In genomic region chr12:68028647-68029046, GRCh38 we compare ENCODE assay signal across 17 cellular contexts. TPM values are rescaled to one million over a fixed set of nuclear protein-coding genes. Genes with fewer than 3 reads are reported as not detected.
A peak's percentile ranks its signal among the peaks of the same experiment; 100 is the strongest.
DNase-seq lines count a peak whose midpoint lies in the region; ATAC-seq and TF ChIP-seq lines count a peak whose summit lies in the region.
"Had no signal": no experiment of that assay in that cellular context is flagged by ENCODE, and none has a peak within 500 bp of the region (broad histone marks: within the 10 kb centered on the region; RNA-seq: fewer than 3 reads in every experiment).

No MANE protein-coding gene starts in this region.

- POLR2A ChIA-PET in activated CD8-positive, alpha-beta T cell treated with anti-CD3 and anti-CD28 coated beads for 36 hours (lab: Charles Lee), result interaction anchor here (0.8 to 1.7 kb wide), 2 partner anchors 11 to 17 kb away, joined by 3 to 4 read pairs; no protein-coding TSS in a partner anchor
- POLR2A ChIA-PET in activated CD8-positive, alpha-beta T cell treated with anti-CD3 and anti-CD28 coated beads, Interleukin-2, amount 10 ng/mL, durations not matched to agents 7 days and 5 days (lab: Charles Lee), result no interaction called here
- POLR2A ChIA-PET in activated CD4-positive, alpha-beta memory T cell treated with anti-CD3 and anti-CD28 coated beads, Interleukin-2, amount 10 ng/mL, durations not matched to agents 7 days and 5 days (lab: Charles Lee), result interaction anchor here (0.8 to 1.3 kb wide), 3 partner anchors 9 to 27 kb away, joined by 3 to 4 read pairs (median 3); no protein-coding TSS in a partner anchor

- peak overlapping the region; percentile 39 for H3K27ac Mint-ChIP-seq in activated CD8-positive, alpha-beta T cell treated with anti-CD3 and anti-CD28 coated beads for 36 hours
- no peak overlapping the region for H3K27ac Mint-ChIP-seq in activated CD8-positive, alpha-beta T cell treated with anti-CD3 and anti-CD28 coated beads, Interleukin-2, amount 10 ng/mL, durations not matched to agents 7 days and 5 days
- peak overlapping the region; percentile 25 for H3K27ac Mint-ChIP-seq in activated naive CD4-positive, alpha-beta T cell treated with anti-CD3 and anti-CD28 coated beads, Interleukin-2, amount 10 ng/mL, durations not matched to agents 7 days and 5 days
- H3K27ac Mint-ChIP-seq in activated naive CD4-positive, alpha-beta T cell treated with anti-CD3 and anti-CD28 coated beads, Interleukin-2, amount 50 U/mL, for 72 hours, result no peak overlapping the region
- peak overlapping the region; percentile 68 for H3K27ac Mint-ChIP-seq in activated CD4-positive, alpha-beta memory T cell treated with anti-CD3 and anti-CD28 coated beads, Interleukin-2, amount 10 ng/mL, durations not matched to agents 7 days and 5 days
- peak overlapping the region; percentile 18 for H3K27ac Mint-ChIP-seq in stimulated activated effector memory CD8-positive, alpha-beta T cell treated with anti-CD3 and anti-CD28 coated beads, Interleukin-12 subunit alpha, Interleukin-12 subunit beta, amount 100 ng/mL, for 72 hours

- peaks cover 8% of the 10 kb centered on the region for H3K36me3 Mint-ChIP-seq in activated CD8-positive, alpha-beta T cell treated with anti-CD3 and anti-CD28 coated beads for 36 hours (ENCODE audit: low read depth)
- peaks cover 7% of the 10 kb centered on the region for H3K36me3 Mint-ChIP-seq in activated CD8-positive, alpha-beta T cell treated with anti-CD3 and anti-CD28 coated beads, Interleukin-2, amount 10 ng/mL, durations not matched to agents 7 days and 5 days (ENCODE audit: low read depth)
- H3K36me3 Mint-ChIP-seq in activated naive CD4-positive, alpha-beta T cell treated with anti-CD3 and anti-CD28 coated beads, Interleukin-2, amount 10 ng/mL, durations not matched to agents 7 days and 5 days, result peaks cover 10% of the 10 kb centered on the region
- H3K36me3 Mint-ChIP-seq in activated naive CD4-positive, alpha-beta T cell treated with anti-CD3 and anti-CD28 coated beads, Interleukin-2, amount 50 U/mL, for 72 hours, result peaks cover 5 to 22% of the 10 kb centered on the region in 2 donors
- peaks cover 7% of the 10 kb centered on the region for H3K36me3 Mint-ChIP-seq in activated CD4-positive, alpha-beta memory T cell treated with anti-CD3 and anti-CD28 coated beads, Interleukin-2, amount 10 ng/mL, durations not matched to agents 7 days and 5 days (ENCODE audit: low read depth)
- H3K36me3 Mint-ChIP-seq in stimulated activated effector memory CD8-positive, alpha-beta T cell treated with anti-CD3 and anti-CD28 coated beads, Interleukin-12 subunit alpha, Interleukin-12 subunit beta, amount 100 ng/mL, for 72 hours, result peaks cover 5% of the 10 kb centered on the region

- H3K9me3 Mint-ChIP-seq in activated CD8-positive, alpha-beta T cell treated with anti-CD3 and anti-CD28 coated beads for 36 hours, result peaks cover 5% of the 10 kb centered on the region
- H3K9me3 Mint-ChIP-seq in activated CD8-positive, alpha-beta T cell treated with anti-CD3 and anti-CD28 coated beads, Interleukin-2, amount 10 ng/mL, durations not matched to agents 7 days and 5 days (ENCODE audit: insufficient read depth), result peaks cover 6% of the 10 kb centered on the region
- peaks cover 10% of the 10 kb centered on the region for H3K9me3 Mint-ChIP-seq in activated naive CD4-positive, alpha-beta T cell treated with anti-CD3 and anti-CD28 coated beads, Interleukin-2, amount 10 ng/mL, durations not matched to agents 7 days and 5 days
- peaks cover 0 to 24% of the 10 kb centered on the region in 2 donors for H3K9me3 Mint-ChIP-seq in activated naive CD4-positive, alpha-beta T cell treated with anti-CD3 and anti-CD28 coated beads, Interleukin-2, amount 50 U/mL, for 72 hours
- peaks cover 6% of the 10 kb centered on the region for H3K9me3 Mint-ChIP-seq in activated CD4-positive, alpha-beta memory T cell treated with anti-CD3 and anti-CD28 coated beads, Interleukin-2, amount 10 ng/mL, durations not matched to agents 7 days and 5 days
- peaks cover 5% of the 10 kb centered on the region for H3K9me3 Mint-ChIP-seq in stimulated activated effector memory CD8-positive, alpha-beta T cell treated with anti-CD3 and anti-CD28 coated beads, Interleukin-12 subunit alpha, Interleukin-12 subunit beta, amount 100 ng/mL, for 72 hours

- no peaks in the 10 kb centered on the region for H3K27me3 Mint-ChIP-seq in activated CD8-positive, alpha-beta T cell treated with anti-CD3 and anti-CD28 coated beads for 36 hours
- H3K27me3 Mint-ChIP-seq in activated CD8-positive, alpha-beta T cell treated with anti-CD3 and anti-CD28 coated beads, Interleukin-2, amount 10 ng/mL, durations not matched to agents 7 days and 5 days (ENCODE audit: low read depth), result no peaks in the 10 kb centered on the region
- H3K27me3 Mint-ChIP-seq in activated naive CD4-positive, alpha-beta T cell treated with anti-CD3 and anti-CD28 coated beads, Interleukin-2, amount 10 ng/mL, durations not matched to agents 7 days and 5 days, result no peaks in the 10 kb centered on the region
- no peaks in the 10 kb centered on the region for H3K27me3 Mint-ChIP-seq in activated CD4-positive, alpha-beta memory T cell treated with anti-CD3 and anti-CD28 coated beads, Interleukin-2, amount 10 ng/mL, durations not matched to agents 7 days and 5 days

- no peak for TF ChIP-seq CTCF in activated CD8-positive, alpha-beta T cell treated with anti-CD3 and anti-CD28 coated beads for 36 hours (IDR thresholded peaks at IDR 0.05)

- CTCF ChIA-PET in activated CD8-positive, alpha-beta T cell treated with anti-CD3 and anti-CD28 coated beads for 36 hours (lab: Charles Lee), result interaction anchor here (1.0 to 1.5 kb wide), 7 partner anchors 9 to 195 kb away, joined by 3 to 6 read pairs (median 3); no protein-coding TSS in a partner anchor
- CTCF ChIA-PET in activated CD8-positive, alpha-beta T cell treated with anti-CD3 and anti-CD28 coated beads, Interleukin-2, amount 10 ng/mL, durations not matched to agents 7 days and 5 days (lab: Charles Lee), result interaction anchor here (0.6 to 1.6 kb wide), 5 partner anchors 10 to 675 kb away, joined by 3 to 6 read pairs (median 4); no protein-coding TSS in a partner anchor
- CTCF ChIA-PET in activated naive CD4-positive, alpha-beta T cell treated with anti-CD3 and anti-CD28 coated beads, Interleukin-2, amount 10 ng/mL, durations not matched to agents 7 days and 5 days (lab: Charles Lee), result interaction anchor here (1.4 kb wide), 1 partner anchor 12 kb away, joined by 3 read pairs; no protein-coding TSS in a partner anchor
- CTCF ChIA-PET in activated CD4-positive, alpha-beta memory T cell treated with anti-CD3 and anti-CD28 coated beads, Interleukin-2, amount 10 ng/mL, durations not matched to agents 7 days and 5 days (lab: Charles Lee), result interaction anchor here (0.9 to 4.8 kb wide), 2 partner anchors 12 to 27 kb away, joined by 3 to 22 read pairs; no protein-coding TSS in a partner anchor

- no peak for ATAC-seq in activated CD8-positive, alpha-beta T cell treated with anti-CD3 and anti-CD28 coated beads for 36 hours
- no peak for ATAC-seq in activated CD8-positive, alpha-beta T cell treated with anti-CD3 and anti-CD28 coated beads, Interleukin-2, amount 10 ng/mL, durations not matched to agents 7 days and 5 days
- ATAC-seq in activated naive CD4-positive, alpha-beta T cell treated with anti-CD3 and anti-CD28 coated beads, Interleukin-2, amount 50 U/mL, for 72 hours, result no peak
- ATAC-seq in stimulated activated effector memory CD8-positive, alpha-beta T cell treated with anti-CD3 and anti-CD28 coated beads, Interleukin-12 subunit alpha, Interleukin-12 subunit beta, amount 100 ng/mL, for 72 hours, result peak; percentile 31
- no peak for ATAC-seq in GM18870 (IDR thresholded peaks at IDR 0.05; ENCODE audit: unreplicated experiment)
- ATAC-seq: GM12878, HCT116 had no signal

- no peak overlapping the region for H3K4me3 Mint-ChIP-seq in activated CD8-positive, alpha-beta T cell treated with anti-CD3 and anti-CD28 coated beads for 36 hours
- H3K4me3 Mint-ChIP-seq in activated CD8-positive, alpha-beta T cell treated with anti-CD3 and anti-CD28 coated beads, Interleukin-2, amount 10 ng/mL, durations not matched to agents 7 days and 5 days, result no peak overlapping the region
- no peak overlapping the region for H3K4me3 Mint-ChIP-seq in activated naive CD4-positive, alpha-beta T cell treated with anti-CD3 and anti-CD28 coated beads, Interleukin-2, amount 10 ng/mL, durations not matched to agents 7 days and 5 days
- peak overlapping the region; percentile 36 for H3K4me3 Mint-ChIP-seq in activated CD4-positive, alpha-beta memory T cell treated with anti-CD3 and anti-CD28 coated beads, Interleukin-2, amount 10 ng/mL, durations not matched to agents 7 days and 5 days
- H3K4me3 Mint-ChIP-seq in stimulated activated effector memory CD8-positive, alpha-beta T cell treated with anti-CD3 and anti-CD28 coated beads, Interleukin-12 subunit alpha, Interleukin-12 subunit beta, amount 100 ng/mL, for 72 hours, result peak overlapping the region; percentile 15

- H3K4me1 Mint-ChIP-seq in activated CD8-positive, alpha-beta T cell treated with anti-CD3 and anti-CD28 coated beads for 36 hours (ENCODE audit: low read depth), result peaks cover 31% of the 10 kb centered on the region
- H3K4me1 Mint-ChIP-seq in activated CD8-positive, alpha-beta T cell treated with anti-CD3 and anti-CD28 coated beads, Interleukin-2, amount 10 ng/mL, durations not matched to agents 7 days and 5 days (ENCODE audit: low read depth), result peaks cover 29% of the 10 kb centered on the region
- peaks cover 22% of the 10 kb centered on the region for H3K4me1 Mint-ChIP-seq in activated naive CD4-positive, alpha-beta T cell treated with anti-CD3 and anti-CD28 coated beads, Interleukin-2, amount 10 ng/mL, durations not matched to agents 7 days and 5 days
- peaks cover 45% of the 10 kb centered on the region for H3K4me1 Mint-ChIP-seq in activated CD4-positive, alpha-beta memory T cell treated with anti-CD3 and anti-CD28 coated beads, Interleukin-2, amount 10 ng/mL, durations not matched to agents 7 days and 5 days
- peaks cover 27% of the 10 kb centered on the region for H3K4me1 Mint-ChIP-seq in stimulated activated effector memory CD8-positive, alpha-beta T cell treated with anti-CD3 and anti-CD28 coated beads, Interleukin-12 subunit alpha, Interleukin-12 subunit beta, amount 100 ng/mL, for 72 hours

- intact Hi-C loops in activated CD8-positive, alpha-beta T cell treated with anti-CD3 and anti-CD28 coated beads for 36 hours (cut with micrococcal nuclease), result no loop called here

- DNase-seq in activated CD8-positive, alpha-beta T cell treated with anti-CD3 and anti-CD28 coated beads for 36 hours, result no peak
- no peak for DNase-seq in activated CD8-positive, alpha-beta T cell treated with anti-CD3 and anti-CD28 coated beads, Interleukin-2, amount 10 ng/mL, durations not matched to agents 7 days and 5 days
- no peak for DNase-seq in activated naive CD4-positive, alpha-beta T cell treated with anti-CD3 and anti-CD28 coated beads, Interleukin-2, amount 10 ng/mL, durations not matched to agents 7 days and 5 days
- DNase-seq in activated naive CD4-positive, alpha-beta T cell treated with anti-CD3 and anti-CD28 coated beads, Interleukin-2, amount 50 U/mL, for 72 hours (ENCODE audit: low spot score in 2 of 2), result no peak
- no peak for DNase-seq in activated CD4-positive, alpha-beta memory T cell treated with anti-CD3 and anti-CD28 coated beads, Interleukin-2, amount 10 ng/mL, durations not matched to agents 7 days and 5 days
- DNase-seq in stimulated activated effector memory CD8-positive, alpha-beta T cell treated with anti-CD3 and anti-CD28 coated beads, Interleukin-12 subunit alpha, Interleukin-12 subunit beta, amount 100 ng/mL, for 72 hours (ENCODE audit: low spot score in 2 of 2), result no peak
- no peak for DNase-seq in NCI-H524 treated with DMSO at 0.1 percent for 48 hours (lab: John Stamatoyannopoulos, UW)
- DNase-seq: 8988T, AML-193, Calu3, DMS 273 treated with DMSO at 0.1 percent for 48 hours, GM23248 had no signal

RNA-seq across cellular contexts. Expression of gene IFNG-AS1, which starts 39.4 kb away (rescaled TPM):
- total RNA-seq in activated CD8-positive, alpha-beta T cell treated with anti-CD3 and anti-CD28 coated beads for 36 hours, result under 1 TPM in 1 of 2 experiments, not detected in 1; 0.25 TPM
- total RNA-seq in activated CD8-positive, alpha-beta T cell treated with anti-CD3 and anti-CD28 coated beads, Interleukin-2, amount 10 ng/mL, durations not matched to agents 7 days and 5 days, result under 1 TPM in 1 of 2 experiments, not detected in 1; 0.21 TPM
- 1 to 10 TPM in 1 of 2 donors, not detected in 1; 1.9 TPM for total RNA-seq in activated naive CD4-positive, alpha-beta T cell treated with anti-CD3 and anti-CD28 coated beads, Interleukin-2, amount 50 U/mL, for 72 hours
- total RNA-seq in activated CD4-positive, alpha-beta memory T cell treated with anti-CD3 and anti-CD28 coated beads, Interleukin-2, amount 10 ng/mL, durations not matched to agents 7 days and 5 days, result under 1 TPM; 0.35 to 0.40 TPM
- total RNA-seq: Calu3, Daoy, G401, GM23248 had no signal

Comparison
In these comparisons a context has a peak if more than half of its experiments do, and no peak if none do; other contexts are left out.
1. H3K27ac Mint-ChIP-seq: peak in activated CD8-positive, alpha-beta T cell treated with anti-CD3 and anti-CD28 coated beads for 36 hours (single experiment), activated naive CD4-positive, alpha-beta T cell treated with anti-CD3 and anti-CD28 coated beads, Interleukin-2, amount 10 ng/mL, durations not matched to agents 7 days and 5 days (single experiment), activated CD4-positive, alpha-beta memory T cell treated with anti-CD3 and anti-CD28 coated beads, Interleukin-2, amount 10 ng/mL, durations not matched to agents 7 days and 5 days (single experiment) and stimulated activated effector memory CD8-positive, alpha-beta T cell treated with anti-CD3 and anti-CD28 coated beads, Interleukin-12 subunit alpha, Interleukin-12 subunit beta, amount 100 ng/mL, for 72 hours (single experiment); none in activated CD8-positive, alpha-beta T cell treated with anti-CD3 and anti-CD28 coated beads, Interleukin-2, amount 10 ng/mL, durations not matched to agents 7 days and 5 days (single experiment) and activated naive CD4-positive, alpha-beta T cell treated with anti-CD3 and anti-CD28 coated beads, Interleukin-2, amount 50 U/mL, for 72 hours (0 of 2).
2. H3K4me3 Mint-ChIP-seq: peak in activated CD4-positive, alpha-beta memory T cell treated with anti-CD3 and anti-CD28 coated beads, Interleukin-2, amount 10 ng/mL, durations not matched to agents 7 days and 5 days (single experiment) and stimulated activated effector memory CD8-positive, alpha-beta T cell treated with anti-CD3 and anti-CD28 coated beads, Interleukin-12 subunit alpha, Interleukin-12 subunit beta, amount 100 ng/mL, for 72 hours (single experiment); none in activated CD8-positive, alpha-beta T cell treated with anti-CD3 and anti-CD28 coated beads for 36 hours (single experiment), activated CD8-positive, alpha-beta T cell treated with anti-CD3 and anti-CD28 coated beads, Interleukin-2, amount 10 ng/mL, durations not matched to agents 7 days and 5 days (single experiment) and activated naive CD4-positive, alpha-beta T cell treated with anti-CD3 and anti-CD28 coated beads, Interleukin-2, amount 10 ng/mL, durations not matched to agents 7 days and 5 days (single experiment).